In genomic region chr4:158211288-158211687, GRCh38 we compare ENCODE assay signal across 1 cellular context.
TF ChIP-seq lines count a peak whose summit lies in the region.

No MANE protein-coding gene starts in this region.

TF ChIP-seq in HepG2, 621 proteins besides CTCF, POLR2A, EP300 and RAD21 (continues in another document):
- TF ChIP-seq MEF2D (CRISPR knock-in tag; IDR thresholded peaks at IDR 0.05): no peak
- TF ChIP-seq ZFP41 (CRISPR knock-in tag; IDR thresholded peaks at IDR 0.05; ENCODE audit: borderline replicate concordance): no peak
- TF ChIP-seq ETV5 (CRISPR knock-in tag; IDR thresholded peaks at IDR 0.05; ENCODE audit: borderline replicate concordance): peak; percentile 51; the same call in 1 of the 2 replicates
- 0 out of 2 replicates have a peak, but pooled peaks have one; percentile 46 for TF ChIP-seq ZMYM4 (CRISPR knock-in tag; IDR thresholded peaks at IDR 0.05)
- 0 out of 2 replicates have a peak, but pooled peaks have one; percentile 50 for TF ChIP-seq NR2F2 (IDR thresholded peaks at IDR 0.05; ENCODE audit: borderline replicate concordance, low read depth)
- TF ChIP-seq SYNCRIP (IDR thresholded peaks at IDR 0.05; ENCODE audit: insufficient read depth, low read depth, low read length): no peak
- TF ChIP-seq ZNF101 (CRISPR knock-in tag; IDR thresholded peaks at IDR 0.05; ENCODE audit: borderline replicate concordance, low read depth): no peak
- TF ChIP-seq ZNF44 (CRISPR knock-in tag; IDR thresholded peaks at IDR 0.05): no peak
- TF ChIP-seq ZNF530 (CRISPR knock-in tag; IDR thresholded peaks at IDR 0.05; ENCODE audit: low read depth): no peak
- TF ChIP-seq ZNF20 (CRISPR knock-in tag; IDR thresholded peaks at IDR 0.05): no peak
- TF ChIP-seq, protein P1, sequence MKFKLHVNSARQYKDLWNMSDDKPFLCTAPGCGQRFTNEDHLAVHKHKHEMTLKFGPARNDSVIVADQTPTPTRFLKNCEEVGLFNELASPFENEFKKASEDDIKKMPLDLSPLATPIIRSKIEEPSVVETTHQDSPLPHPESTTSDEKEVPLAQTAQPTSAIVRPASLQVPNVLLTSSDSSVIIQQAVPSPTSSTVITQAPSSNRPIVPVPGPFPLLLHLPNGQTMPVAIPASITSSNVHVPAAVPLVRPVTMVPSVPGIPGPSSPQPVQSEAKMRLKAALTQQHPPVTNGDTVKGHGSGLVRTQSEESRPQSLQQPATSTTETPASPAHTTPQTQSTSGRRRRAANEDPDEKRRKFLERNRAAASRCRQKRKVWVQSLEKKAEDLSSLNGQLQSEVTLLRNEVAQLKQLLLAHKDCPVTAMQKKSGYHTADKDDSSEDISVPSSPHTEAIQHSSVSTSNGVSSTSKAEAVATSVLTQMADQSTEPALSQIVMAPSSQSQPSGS (CRISPR knock-in tag; IDR thresholded peaks at IDR 0.05): no peak
- no peak for TF ChIP-seq REL (CRISPR knock-in tag; conservative IDR thresholded peaks at IDR 0.05)
- TF ChIP-seq RCOR2 (CRISPR knock-in tag; IDR thresholded peaks at IDR 0.05): no peak
- TF ChIP-seq ZNF12 (CRISPR knock-in tag; IDR thresholded peaks at IDR 0.05): peak; percentile 98
- TF ChIP-seq, protein P2, sequence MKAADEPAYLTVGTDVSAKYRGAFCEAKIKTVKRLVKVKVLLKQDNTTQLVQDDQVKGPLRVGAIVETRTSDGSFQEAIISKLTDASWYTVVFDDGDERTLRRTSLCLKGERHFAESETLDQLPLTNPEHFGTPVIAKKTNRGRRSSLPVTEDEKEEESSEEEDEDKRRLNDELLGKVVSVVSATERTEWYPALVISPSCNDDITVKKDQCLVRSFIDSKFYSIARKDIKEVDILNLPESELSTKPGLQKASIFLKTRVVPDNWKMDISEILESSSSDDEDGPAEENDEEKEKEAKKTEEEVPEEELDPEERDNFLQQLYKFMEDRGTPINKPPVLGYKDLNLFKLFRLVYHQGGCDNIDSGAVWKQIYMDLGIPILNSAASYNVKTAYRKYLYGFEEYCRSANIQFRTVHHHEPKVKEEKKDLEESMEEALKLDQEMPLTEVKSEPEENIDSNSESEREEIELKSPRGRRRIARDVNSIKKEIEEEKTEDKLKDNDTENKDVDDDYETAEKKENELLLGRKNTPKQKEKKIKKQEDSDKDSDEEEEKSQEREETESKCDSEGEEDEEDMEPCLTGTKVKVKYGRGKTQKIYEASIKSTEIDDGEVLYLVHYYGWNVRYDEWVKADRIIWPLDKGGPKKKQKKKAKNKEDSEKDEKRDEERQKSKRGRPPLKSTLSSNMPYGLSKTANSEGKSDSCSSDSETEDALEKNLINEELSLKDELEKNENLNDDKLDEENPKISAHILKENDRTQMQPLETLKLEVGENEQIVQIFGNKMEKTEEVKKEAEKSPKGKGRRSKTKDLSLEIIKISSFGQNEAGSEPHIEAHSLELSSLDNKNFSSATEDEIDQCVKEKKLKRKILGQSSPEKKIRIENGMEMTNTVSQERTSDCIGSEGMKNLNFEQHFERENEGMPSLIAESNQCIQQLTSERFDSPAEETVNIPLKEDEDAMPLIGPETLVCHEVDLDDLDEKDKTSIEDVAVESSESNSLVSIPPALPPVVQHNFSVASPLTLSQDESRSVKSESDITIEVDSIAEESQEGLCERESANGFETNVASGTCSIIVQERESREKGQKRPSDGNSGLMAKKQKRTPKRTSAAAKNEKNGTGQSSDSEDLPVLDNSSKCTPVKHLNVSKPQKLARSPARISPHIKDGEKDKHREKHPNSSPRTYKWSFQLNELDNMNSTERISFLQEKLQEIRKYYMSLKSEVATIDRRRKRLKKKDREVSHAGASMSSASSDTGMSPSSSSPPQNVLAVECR (CRISPR knock-in tag; IDR thresholded peaks at IDR 0.05; ENCODE audit: borderline replicate concordance): no peak
- TF ChIP-seq ZNF431 (CRISPR knock-in tag; IDR thresholded peaks at IDR 0.05; ENCODE audit: borderline replicate concordance, low read depth): no peak
- no peak for TF ChIP-seq PAX8 (CRISPR knock-in tag; IDR thresholded peaks at IDR 0.05; ENCODE audit: borderline replicate concordance)
- peak; percentile 25; the same call in 1 of the 2 replicates for TF ChIP-seq HNF4G (IDR thresholded peaks at IDR 0.05; ENCODE audit: borderline replicate concordance, low read depth, low read length)
- TF ChIP-seq HNF4G (CRISPR knock-in tag; IDR thresholded peaks at IDR 0.05; ENCODE audit: borderline replicate concordance, low read depth): no peak
- TF ChIP-seq ZSCAN12 (CRISPR knock-in tag; IDR thresholded peaks at IDR 0.05): no peak
- TF ChIP-seq ZNF225 (CRISPR knock-in tag; IDR thresholded peaks at IDR 0.05): no peak
- no peak for TF ChIP-seq DBP (CRISPR knock-in tag; IDR thresholded peaks at IDR 0.05; ENCODE audit: not compliant biosample characterization)
- peak; percentile 25; the same call in 1 of the 2 replicates for TF ChIP-seq ELF3 (CRISPR knock-in tag; IDR thresholded peaks at IDR 0.05)
- no peak for TF ChIP-seq ZNF432 (CRISPR knock-in tag; IDR thresholded peaks at IDR 0.05; ENCODE audit: borderline replicate concordance)
- TF ChIP-seq, protein P3, sequence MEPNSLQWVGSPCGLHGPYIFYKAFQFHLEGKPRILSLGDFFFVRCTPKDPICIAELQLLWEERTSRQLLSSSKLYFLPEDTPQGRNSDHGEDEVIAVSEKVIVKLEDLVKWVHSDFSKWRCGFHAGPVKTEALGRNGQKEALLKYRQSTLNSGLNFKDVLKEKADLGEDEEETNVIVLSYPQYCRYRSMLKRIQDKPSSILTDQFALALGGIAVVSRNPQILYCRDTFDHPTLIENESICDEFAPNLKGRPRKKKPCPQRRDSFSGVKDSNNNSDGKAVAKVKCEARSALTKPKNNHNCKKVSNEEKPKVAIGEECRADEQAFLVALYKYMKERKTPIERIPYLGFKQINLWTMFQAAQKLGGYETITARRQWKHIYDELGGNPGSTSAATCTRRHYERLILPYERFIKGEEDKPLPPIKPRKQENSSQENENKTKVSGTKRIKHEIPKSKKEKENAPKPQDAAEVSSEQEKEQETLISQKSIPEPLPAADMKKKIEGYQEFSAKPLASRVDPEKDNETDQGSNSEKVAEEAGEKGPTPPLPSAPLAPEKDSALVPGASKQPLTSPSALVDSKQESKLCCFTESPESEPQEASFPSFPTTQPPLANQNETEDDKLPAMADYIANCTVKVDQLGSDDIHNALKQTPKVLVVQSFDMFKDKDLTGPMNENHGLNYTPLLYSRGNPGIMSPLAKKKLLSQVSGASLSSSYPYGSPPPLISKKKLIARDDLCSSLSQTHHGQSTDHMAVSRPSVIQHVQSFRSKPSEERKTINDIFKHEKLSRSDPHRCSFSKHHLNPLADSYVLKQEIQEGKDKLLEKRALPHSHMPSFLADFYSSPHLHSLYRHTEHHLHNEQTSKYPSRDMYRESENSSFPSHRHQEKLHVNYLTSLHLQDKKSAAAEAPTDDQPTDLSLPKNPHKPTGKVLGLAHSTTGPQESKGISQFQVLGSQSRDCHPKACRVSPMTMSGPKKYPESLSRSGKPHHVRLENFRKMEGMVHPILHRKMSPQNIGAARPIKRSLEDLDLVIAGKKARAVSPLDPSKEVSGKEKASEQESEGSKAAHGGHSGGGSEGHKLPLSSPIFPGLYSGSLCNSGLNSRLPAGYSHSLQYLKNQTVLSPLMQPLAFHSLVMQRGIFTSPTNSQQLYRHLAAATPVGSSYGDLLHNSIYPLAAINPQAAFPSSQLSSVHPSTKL (CRISPR knock-in tag; IDR thresholded peaks at IDR 0.05): 0 out of 2 replicates have a peak, but pooled peaks have one; percentile 38
- TF ChIP-seq ZNF331 (CRISPR knock-in tag; IDR thresholded peaks at IDR 0.05): no peak
- TF ChIP-seq CEBPG (CRISPR knock-in tag; IDR thresholded peaks at IDR 0.05): peak; percentile 18; the same call in 1 of the 2 replicates
- no peak for TF ChIP-seq ZNF772 (CRISPR knock-in tag; IDR thresholded peaks at IDR 0.05)
- TF ChIP-seq ZNF205 (CRISPR knock-in tag; IDR thresholded peaks at IDR 0.05): no peak
- TF ChIP-seq RNF2 (conservative IDR thresholded peaks at IDR 0.05; ENCODE audit: low read depth): no peak
- no peak for TF ChIP-seq HIVEP1 (CRISPR knock-in tag; IDR thresholded peaks at IDR 0.05)
- TF ChIP-seq, protein P4, sequence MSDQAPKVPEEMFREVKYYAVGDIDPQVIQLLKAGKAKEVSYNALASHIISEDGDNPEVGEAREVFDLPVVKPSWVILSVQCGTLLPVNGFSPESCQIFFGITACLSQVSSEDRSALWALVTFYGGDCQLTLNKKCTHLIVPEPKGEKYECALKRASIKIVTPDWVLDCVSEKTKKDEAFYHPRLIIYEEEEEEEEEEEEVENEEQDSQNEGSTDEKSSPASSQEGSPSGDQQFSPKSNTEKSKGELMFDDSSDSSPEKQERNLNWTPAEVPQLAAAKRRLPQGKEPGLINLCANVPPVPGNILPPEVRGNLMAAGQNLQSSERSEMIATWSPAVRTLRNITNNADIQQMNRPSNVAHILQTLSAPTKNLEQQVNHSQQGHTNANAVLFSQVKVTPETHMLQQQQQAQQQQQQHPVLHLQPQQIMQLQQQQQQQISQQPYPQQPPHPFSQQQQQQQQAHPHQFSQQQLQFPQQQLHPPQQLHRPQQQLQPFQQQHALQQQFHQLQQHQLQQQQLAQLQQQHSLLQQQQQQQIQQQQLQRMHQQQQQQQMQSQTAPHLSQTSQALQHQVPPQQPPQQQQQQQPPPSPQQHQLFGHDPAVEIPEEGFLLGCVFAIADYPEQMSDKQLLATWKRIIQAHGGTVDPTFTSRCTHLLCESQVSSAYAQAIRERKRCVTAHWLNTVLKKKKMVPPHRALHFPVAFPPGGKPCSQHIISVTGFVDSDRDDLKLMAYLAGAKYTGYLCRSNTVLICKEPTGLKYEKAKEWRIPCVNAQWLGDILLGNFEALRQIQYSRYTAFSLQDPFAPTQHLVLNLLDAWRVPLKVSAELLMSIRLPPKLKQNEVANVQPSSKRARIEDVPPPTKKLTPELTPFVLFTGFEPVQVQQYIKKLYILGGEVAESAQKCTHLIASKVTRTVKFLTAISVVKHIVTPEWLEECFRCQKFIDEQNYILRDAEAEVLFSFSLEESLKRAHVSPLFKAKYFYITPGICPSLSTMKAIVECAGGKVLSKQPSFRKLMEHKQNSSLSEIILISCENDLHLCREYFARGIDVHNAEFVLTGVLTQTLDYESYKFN (CRISPR knock-in tag; conservative IDR thresholded peaks at IDR 0.05): peak; percentile 40; the same call in 1 of the 2 replicates
- TF ChIP-seq ZBTB1 (CRISPR knock-in tag; IDR thresholded peaks at IDR 0.05; ENCODE audit: borderline replicate concordance): no peak
- TF ChIP-seq, protein P5, sequence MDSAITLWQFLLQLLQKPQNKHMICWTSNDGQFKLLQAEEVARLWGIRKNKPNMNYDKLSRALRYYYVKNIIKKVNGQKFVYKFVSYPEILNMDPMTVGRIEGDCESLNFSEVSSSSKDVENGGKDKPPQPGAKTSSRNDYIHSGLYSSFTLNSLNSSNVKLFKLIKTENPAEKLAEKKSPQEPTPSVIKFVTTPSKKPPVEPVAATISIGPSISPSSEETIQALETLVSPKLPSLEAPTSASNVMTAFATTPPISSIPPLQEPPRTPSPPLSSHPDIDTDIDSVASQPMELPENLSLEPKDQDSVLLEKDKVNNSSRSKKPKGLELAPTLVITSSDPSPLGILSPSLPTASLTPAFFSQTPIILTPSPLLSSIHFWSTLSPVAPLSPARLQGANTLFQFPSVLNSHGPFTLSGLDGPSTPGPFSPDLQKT (CRISPR knock-in tag; IDR thresholded peaks at IDR 0.05; ENCODE audit: borderline replicate concordance): no peak
- no peak for TF ChIP-seq ZNF350 (CRISPR knock-in tag; IDR thresholded peaks at IDR 0.05; ENCODE audit: borderline replicate concordance, low read depth)
- TF ChIP-seq, protein P6, sequence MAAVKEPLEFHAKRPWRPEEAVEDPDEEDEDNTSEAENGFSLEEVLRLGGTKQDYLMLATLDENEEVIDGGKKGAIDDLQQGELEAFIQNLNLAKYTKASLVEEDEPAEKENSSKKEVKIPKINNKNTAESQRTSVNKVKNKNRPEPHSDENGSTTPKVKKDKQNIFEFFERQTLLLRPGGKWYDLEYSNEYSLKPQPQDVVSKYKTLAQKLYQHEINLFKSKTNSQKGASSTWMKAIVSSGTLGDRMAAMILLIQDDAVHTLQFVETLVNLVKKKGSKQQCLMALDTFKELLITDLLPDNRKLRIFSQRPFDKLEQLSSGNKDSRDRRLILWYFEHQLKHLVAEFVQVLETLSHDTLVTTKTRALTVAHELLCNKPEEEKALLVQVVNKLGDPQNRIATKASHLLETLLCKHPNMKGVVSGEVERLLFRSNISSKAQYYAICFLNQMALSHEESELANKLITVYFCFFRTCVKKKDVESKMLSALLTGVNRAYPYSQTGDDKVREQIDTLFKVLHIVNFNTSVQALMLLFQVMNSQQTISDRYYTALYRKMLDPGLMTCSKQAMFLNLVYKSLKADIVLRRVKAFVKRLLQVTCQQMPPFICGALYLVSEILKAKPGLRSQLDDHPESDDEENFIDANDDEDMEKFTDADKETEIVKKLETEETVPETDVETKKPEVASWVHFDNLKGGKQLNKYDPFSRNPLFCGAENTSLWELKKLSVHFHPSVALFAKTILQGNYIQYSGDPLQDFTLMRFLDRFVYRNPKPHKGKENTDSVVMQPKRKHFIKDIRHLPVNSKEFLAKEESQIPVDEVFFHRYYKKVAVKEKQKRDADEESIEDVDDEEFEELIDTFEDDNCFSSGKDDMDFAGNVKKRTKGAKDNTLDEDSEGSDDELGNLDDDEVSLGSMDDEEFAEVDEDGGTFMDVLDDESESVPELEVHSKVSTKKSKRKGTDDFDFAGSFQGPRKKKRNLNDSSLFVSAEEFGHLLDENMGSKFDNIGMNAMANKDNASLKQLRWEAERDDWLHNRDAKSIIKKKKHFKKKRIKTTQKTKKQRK (IDR thresholded peaks at IDR 0.05; ENCODE audit: low read length): no peak
- TF ChIP-seq, protein P7, sequence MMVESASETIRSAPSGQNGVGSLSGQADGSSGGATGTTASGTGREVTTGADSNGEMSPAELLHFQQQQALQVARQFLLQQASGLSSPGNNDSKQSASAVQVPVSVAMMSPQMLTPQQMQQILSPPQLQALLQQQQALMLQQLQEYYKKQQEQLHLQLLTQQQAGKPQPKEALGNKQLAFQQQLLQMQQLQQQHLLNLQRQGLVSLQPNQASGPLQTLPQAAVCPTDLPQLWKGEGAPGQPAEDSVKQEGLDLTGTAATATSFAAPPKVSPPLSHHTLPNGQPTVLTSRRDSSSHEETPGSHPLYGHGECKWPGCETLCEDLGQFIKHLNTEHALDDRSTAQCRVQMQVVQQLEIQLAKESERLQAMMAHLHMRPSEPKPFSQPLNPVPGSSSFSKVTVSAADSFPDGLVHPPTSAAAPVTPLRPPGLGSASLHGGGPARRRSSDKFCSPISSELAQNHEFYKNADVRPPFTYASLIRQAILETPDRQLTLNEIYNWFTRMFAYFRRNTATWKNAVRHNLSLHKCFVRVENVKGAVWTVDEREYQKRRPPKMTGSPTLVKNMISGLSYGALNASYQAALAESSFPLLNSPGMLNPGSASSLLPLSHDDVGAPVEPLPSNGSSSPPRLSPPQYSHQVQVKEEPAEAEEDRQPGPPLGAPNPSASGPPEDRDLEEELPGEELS (CRISPR knock-in tag; IDR thresholded peaks at IDR 0.05): peak; percentile 64
- no peak for TF ChIP-seq YEATS2 (CRISPR knock-in tag; IDR thresholded peaks at IDR 0.05; ENCODE audit: borderline replicate concordance)
- no peak for TF ChIP-seq FOXP1 (IDR thresholded peaks at IDR 0.05)
- TF ChIP-seq FOXP1 (CRISPR knock-in tag; IDR thresholded peaks at IDR 0.05): peak; percentile 32; the same call in 1 of the 2 replicates
